ENCODE assay signal across 34 cellular contexts in the genomic region with DNA sequence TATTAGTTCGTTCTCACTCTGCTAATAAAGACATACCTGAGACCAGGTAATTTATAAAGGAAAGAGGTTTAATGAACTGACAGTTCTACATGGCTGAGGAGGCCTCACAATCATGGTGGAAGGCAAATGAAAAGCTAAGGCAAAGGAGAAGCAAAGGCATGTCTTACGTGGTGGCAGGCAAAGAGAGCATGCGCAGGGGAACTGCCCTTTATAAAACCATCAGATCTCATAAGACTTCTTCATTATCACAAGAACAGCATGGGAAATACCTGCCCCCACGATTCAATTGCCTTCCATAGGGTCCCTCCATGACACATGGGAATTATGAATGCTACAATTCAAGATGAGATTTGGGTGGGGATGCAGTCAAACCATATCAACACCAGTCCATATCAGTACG.
"Had no signal": no experiment of that assay in that cellular context is flagged by ENCODE, and none has a peak within 500 bp of the region (broad histone marks: within the 10 kb centered on the region; RNA-seq: fewer than 3 reads in every experiment).

No MANE protein-coding gene starts in this region.

- H3K4me3 ChIP-seq: MG63 had no signal

- H3K9me3 ChIP-seq: MG63 had no signal

- H3K27me3 ChIP-seq: MG63 had no signal

- DNase-seq: Karpas-422, Kasumi-1, MG63, MM.1S, MV-4-11, NCI-H1048, NCI-H1092, NCI-H1092 treated with DMSO at 0.1 percent for 48 hours, NCI-H1105, NCI-H1105 treated with DMSO at 0.1 percent for 48 hours, NCI-H1417, NCI-H1417 treated with DMSO at 0.1 percent for 48 hours, NCI-H1436, NCI-H1436 treated with DMSO at 0.1 percent for 48 hours, NCI-H146, NCI-H1694, NCI-H1694 treated with DMSO at 0.1 percent for 48 hours, NCI-H187, NCI-H187 treated with DMSO at 0.1 percent for 48 hours, NCI-H1930, NCI-H2029, NCI-H2029 treated with DMSO at 0.1 percent for 48 hours, NCI-H2081, NCI-H2081 treated with DMSO at 0.1 percent for 48 hours, NCI-H2107, NCI-H2171, NCI-H2171 treated with DMSO at 0.1 percent for 48 hours, NCI-H2227 treated with DMSO at 0.1 percent for 48 hours, NCI-H226, NCI-H345, NCI-H446, NCI-H446 treated with DMSO at 0.1 percent for 48 hours, NCI-H510A, NCI-H510A treated with DMSO at 0.1 percent for 48 hours had no signal

- H3K36me3 ChIP-seq: MG63 had no signal
